ENCODE assay signal across 29 cellular contexts in genomic region chr21:34311561-34312330, GRCh38. TPM values are rescaled to one million over a fixed set of nuclear protein-coding genes. Genes with fewer than 3 reads are reported as not detected.
"Had no signal": no experiment of that assay in that cellular context is flagged by ENCODE, and none has a peak within 500 bp of the region (broad histone marks: within the 10 kb centered on the region; RNA-seq: fewer than 3 reads in every experiment).

No MANE protein-coding gene starts in this region.

- H3K4me3 Mint-ChIP-seq: activated naive CD8-positive, alpha-beta T cell; brain; nephron progenitor cell; stimulated activated effector memory CD8-positive, alpha-beta T cell treated with anti-CD3 and anti-CD28 coated beads, Interleukin-12 subunit alpha, Interleukin-12 subunit beta, amount 100 ng/mL, for 72 hours; stimulated activated naive CD8-positive, alpha-beta T cell treated with anti-CD3 and anti-CD28 coated beads, Interleukin-15, Interleukin-2, amounts not matched to agents 100 ng/mL and 50 ng/mL, for 24 hours had no signal

- H3K4me1 ChIP-seq: adrenal gland, esophagus muscularis mucosa, left lung, thyroid gland, upper lobe of right lung had no signal

- FAIRE-seq: endothelial cell of umbilical vein, frontal cortex, small intestine had no signal

- ATAC-seq: left lung; stimulated activated effector memory CD8-positive, alpha-beta T cell treated with anti-CD3 and anti-CD28 coated beads, Interleukin-12 subunit alpha, Interleukin-12 subunit beta, amount 100 ng/mL, for 72 hours; upper lobe of right lung had no signal

- H3K36me3 Mint-ChIP-seq: activated naive CD8-positive, alpha-beta T cell; brain; stimulated activated effector memory CD8-positive, alpha-beta T cell treated with anti-CD3 and anti-CD28 coated beads, Interleukin-12 subunit alpha, Interleukin-12 subunit beta, amount 100 ng/mL, for 72 hours had no signal

- H3K4me3 ChIP-seq: adrenal gland, esophagus muscularis mucosa, left lung, sigmoid colon, thyroid gland, upper lobe of right lung had no signal

- H3K4me1 Mint-ChIP-seq: brain; nephron progenitor cell; stimulated activated effector memory CD8-positive, alpha-beta T cell treated with anti-CD3 and anti-CD28 coated beads, Interleukin-12 subunit alpha, Interleukin-12 subunit beta, amount 100 ng/mL, for 72 hours had no signal

- H3K36me3 ChIP-seq: adrenal gland, esophagus muscularis mucosa, left lung, neutrophil, sigmoid colon, thyroid gland, upper lobe of right lung had no signal

- H3K27ac Mint-ChIP-seq: activated naive CD8-positive, alpha-beta T cell; brain; nephron progenitor cell; stimulated activated effector memory CD8-positive, alpha-beta T cell treated with anti-CD3 and anti-CD28 coated beads, Interleukin-12 subunit alpha, Interleukin-12 subunit beta, amount 100 ng/mL, for 72 hours; stimulated activated naive CD8-positive, alpha-beta T cell treated with anti-CD3 and anti-CD28 coated beads, Interleukin-15, Interleukin-2, amounts not matched to agents 100 ng/mL and 50 ng/mL, for 24 hours had no signal

- DNase-seq: activated CD4-positive, alpha-beta T cell treated with anti-CD3 and anti-CD28 coated beads for 4 hours; activated CD4-positive, alpha-beta T cell treated with anti-CD3 and anti-CD28 coated beads, Interleukin-2, amount 50 U/mL, for 48 hours; activated CD4-positive, CD25-positive, alpha-beta regulatory T cell; activated CD8-positive, alpha-beta memory T cell treated with anti-CD3 and anti-CD28 coated beads for 24 hours; activated effector memory CD4-positive, alpha-beta T cell treated with Interleukin-2 at 50 U/mL for 16 hours; activated naive CD4-positive, alpha-beta T cell treated with Interleukin-2 at 50 U/mL for 16 hours; adrenal gland; aorta; caudate nucleus; left lung; mammary epithelial cell; nephron progenitor cell; sigmoid colon; small intestine; stimulated activated CD4-positive, alpha-beta T cell treated with anti-CD3 and anti-CD28 coated beads, Interleukin-4, amount 100 ng/mL, for 24 hours; substantia nigra; thyroid gland; upper lobe of right lung had no signal

- H3K9me3 ChIP-seq: adrenal gland, esophagus muscularis mucosa, left lung, neutrophil, sigmoid colon, thyroid gland, upper lobe of right lung had no signal

- H3K27ac ChIP-seq: adrenal gland, left lung, neutrophil, sigmoid colon, thyroid gland, upper lobe of right lung had no signal

- H3K27me3 ChIP-seq: adrenal gland, esophagus muscularis mucosa, left lung, neutrophil, sigmoid colon, thyroid gland, upper lobe of right lung had no signal

- H3K9me3 Mint-ChIP-seq: stimulated activated effector memory CD8-positive, alpha-beta T cell treated with anti-CD3 and anti-CD28 coated beads, Interleukin-12 subunit alpha, Interleukin-12 subunit beta, amount 100 ng/mL, for 72 hours; stimulated activated naive CD8-positive, alpha-beta T cell treated with anti-CD3 and anti-CD28 coated beads, Interleukin-15, Interleukin-2, amounts not matched to agents 100 ng/mL and 50 ng/mL, for 24 hours had no signal

RNA-seq across cellular contexts. Expression of gene KCNE2, which starts 52.1 kb away (rescaled TPM):
- total RNA-seq: endothelial cell of umbilical vein; left lung; mucosa of gallbladder; posterior vena cava; T-helper 1 cell treated with Interleukin-12 subunit alpha and Interleukin-12 subunit beta and Interleukin-4 antibody, amounts not matched to agents 30 ng/mL and 1 ng/mL, for 36 hours had no signal
- polyA plus RNA-seq: endothelial cell of umbilical vein, mammary epithelial cell had no signal
